Comparison of ENCODE assay signal across 8 cellular contexts in genomic region chr12:2876431-2877046, GRCh38.
DNase-seq lines count a peak whose midpoint lies in the region; ATAC-seq, FAIRE-seq and TF ChIP-seq lines count a peak whose summit lies in the region.

No MANE protein-coding gene starts in this region.

- no peaks in the 10 kb centered on the region for H3K27me3 Mint-ChIP-seq in stimulated activated memory B cell treated with anti-CD40 and anti-IgM and Interleukin-4, amounts not matched to agents 10 μg/mL and 1 μg/mL and 100 μg/mL, for 72 hours

- peak overlapping the region; percentile 85 for H3K4me3 ChIP-seq in HFF-Myc (replicated peaks; ENCODE audit: low read depth, low read length)

- FAIRE-seq in D721Med (lab: Jason Lieb, UNC), result no peak

- H3K4me3 Mint-ChIP-seq in stimulated activated memory B cell treated with anti-CD40 and anti-IgM and Interleukin-4, amounts not matched to agents 10 μg/mL and 1 μg/mL and 100 μg/mL, for 72 hours, result peak overlapping the region; percentile 72

- peak; percentile 35 for DNase-seq in stimulated activated CD4-positive, alpha-beta T cell treated with anti-CD3 and anti-CD28 coated beads, Interleukin-1b, Interleukin-23, amount 100 ng/mL, for 48 hours
- no peak for DNase-seq in stimulated activated CD4-positive, alpha-beta T cell treated with anti-CD3 and anti-CD28 coated beads, Interleukin-4, amount 100 ng/mL, for 1 hour
- DNase-seq in HFF-Myc (ENCODE audit: extremely low read depth, low read depth) (no peak), NCI-H146 (lab: John Stamatoyannopoulos, UW) (peak; percentile 60), amniotic epithelial cell (ENCODE audit: low read depth) (peak; percentile 33), iPS-NIHi11 (ENCODE audit: low spot score) (peak; percentile 64), D721Med (ENCODE audit: insufficient read length, low spot score) (no peak)

- peaks cover 6% of the 10 kb centered on the region for H3K36me3 Mint-ChIP-seq in stimulated activated memory B cell treated with anti-CD40 and anti-IgM and Interleukin-4, amounts not matched to agents 10 μg/mL and 1 μg/mL and 100 μg/mL, for 72 hours

- H3K9me3 Mint-ChIP-seq in stimulated activated memory B cell treated with anti-CD40 and anti-IgM and Interleukin-4, amounts not matched to agents 10 μg/mL and 1 μg/mL and 100 μg/mL, for 72 hours, result no peaks in the 10 kb centered on the region

- TF ChIP-seq CTCF in HFF-Myc (IDR thresholded peaks at IDR 0.05; ENCODE audit: low read depth, low read length, missing control alignments) (no peak), D721Med (IDR thresholded peaks at IDR 0.05; ENCODE audit: insufficient read depth, missing control alignments) (no peak)

- H3K27ac Mint-ChIP-seq in stimulated activated memory B cell treated with anti-CD40 and anti-IgM and Interleukin-4, amounts not matched to agents 10 μg/mL and 1 μg/mL and 100 μg/mL, for 72 hours, result peak overlapping the region; percentile 87

- H3K4me1 Mint-ChIP-seq in stimulated activated memory B cell treated with anti-CD40 and anti-IgM and Interleukin-4, amounts not matched to agents 10 μg/mL and 1 μg/mL and 100 μg/mL, for 72 hours, result peaks cover 29% of the 10 kb centered on the region

- peak; percentile 5 for ATAC-seq in stimulated activated memory B cell treated with anti-CD40 and anti-IgM and Interleukin-4, amounts not matched to agents 10 μg/mL and 1 μg/mL and 100 μg/mL, for 72 hours

Comparison
In these comparisons a context has a peak if more than half of its experiments do, and no peak if none do; other contexts are left out.
1. DNase-seq: peak in stimulated activated CD4-positive, alpha-beta T cell treated with anti-CD3 and anti-CD28 coated beads, Interleukin-1b, Interleukin-23, amount 100 ng/mL, for 48 hours (single experiment), NCI-H146 (single experiment), amniotic epithelial cell (single experiment) and iPS-NIHi11 (single experiment); none in stimulated activated CD4-positive, alpha-beta T cell treated with anti-CD3 and anti-CD28 coated beads, Interleukin-4, amount 100 ng/mL, for 1 hour (single experiment), HFF-Myc (single experiment) and D721Med (single experiment).